14 cellular contexts compared by ENCODE assay signal in the genomic region with DNA sequence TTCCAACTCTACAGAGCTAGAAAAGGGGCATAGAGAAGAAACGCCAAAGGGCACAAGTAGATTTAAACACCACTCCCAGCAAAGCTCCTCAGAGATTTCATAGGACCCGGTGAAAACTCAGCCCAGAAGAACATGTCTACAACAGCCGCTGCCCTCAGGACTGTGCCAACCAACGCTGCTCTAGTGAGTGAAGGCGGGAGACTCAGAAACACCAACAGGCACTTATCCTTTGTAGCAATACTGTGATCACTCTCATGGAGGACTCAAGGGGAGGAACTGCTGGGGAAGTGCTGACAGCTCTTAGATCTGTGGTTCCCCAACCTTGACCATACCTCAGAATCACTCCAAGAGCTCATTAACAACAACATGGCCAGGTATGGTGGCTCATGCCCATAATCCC.
"Had no signal": no experiment of that assay in that cellular context is flagged by ENCODE, and none has a peak within 500 bp of the region (broad histone marks: within the 10 kb centered on the region; RNA-seq: fewer than 3 reads in every experiment).

No MANE protein-coding gene starts in this region.

- FAIRE-seq: kidney, pancreas had no signal

- H3K27ac Mint-ChIP-seq: stimulated activated memory B cell treated with anti-CD40 and anti-IgM and Interleukin-4, amounts not matched to agents 10 μg/mL and 1 μg/mL and 100 μg/mL, for 72 hours; type B pancreatic cell had no signal

- H3K9me3 Mint-ChIP-seq: activated naive CD4-positive, alpha-beta T cell treated with anti-CD3 and anti-CD28 coated beads for 36 hours; stimulated activated memory B cell treated with anti-CD40 and anti-IgM and Interleukin-4, amounts not matched to agents 10 μg/mL and 1 μg/mL and 100 μg/mL, for 72 hours; type B pancreatic cell had no signal

- ATAC-seq: activated CD4-positive, CD25-positive, alpha-beta regulatory T cell treated with anti-CD3 and anti-CD28 coated beads, Interleukin-2, amount 50 U/mL, for 24 hours; gastroesophageal sphincter; pancreas; stimulated activated memory B cell treated with anti-CD40 and anti-IgM and Interleukin-4, amounts not matched to agents 10 μg/mL and 1 μg/mL and 100 μg/mL, for 72 hours had no signal

- H3K27me3 Mint-ChIP-seq: stimulated activated memory B cell treated with anti-CD40 and anti-IgM and Interleukin-4, amounts not matched to agents 10 μg/mL and 1 μg/mL and 100 μg/mL, for 72 hours; type B pancreatic cell had no signal

- H3K4me3 Mint-ChIP-seq: activated naive CD4-positive, alpha-beta T cell treated with anti-CD3 and anti-CD28 coated beads for 36 hours; stimulated activated memory B cell treated with anti-CD40 and anti-IgM and Interleukin-4, amounts not matched to agents 10 μg/mL and 1 μg/mL and 100 μg/mL, for 72 hours; type B pancreatic cell had no signal

- DNase-seq: activated CD4-positive, alpha-beta T cell treated with anti-CD3 and anti-CD28 coated beads, Interleukin-2, amount 50 U/mL, for 48 hours; activated CD8-positive, alpha-beta memory T cell treated with anti-CD3 and anti-CD28 coated beads, Interleukin-2, amount 50 U/mL, for 4 hours; activated naive CD4-positive, alpha-beta T cell treated with anti-CD3 and anti-CD28 coated beads for 36 hours; aorta; caudate nucleus; colonic mucosa; effector CD4-positive, alpha-beta T cell; kidney; pancreas; substantia nigra had no signal
